In the genomic region with DNA sequence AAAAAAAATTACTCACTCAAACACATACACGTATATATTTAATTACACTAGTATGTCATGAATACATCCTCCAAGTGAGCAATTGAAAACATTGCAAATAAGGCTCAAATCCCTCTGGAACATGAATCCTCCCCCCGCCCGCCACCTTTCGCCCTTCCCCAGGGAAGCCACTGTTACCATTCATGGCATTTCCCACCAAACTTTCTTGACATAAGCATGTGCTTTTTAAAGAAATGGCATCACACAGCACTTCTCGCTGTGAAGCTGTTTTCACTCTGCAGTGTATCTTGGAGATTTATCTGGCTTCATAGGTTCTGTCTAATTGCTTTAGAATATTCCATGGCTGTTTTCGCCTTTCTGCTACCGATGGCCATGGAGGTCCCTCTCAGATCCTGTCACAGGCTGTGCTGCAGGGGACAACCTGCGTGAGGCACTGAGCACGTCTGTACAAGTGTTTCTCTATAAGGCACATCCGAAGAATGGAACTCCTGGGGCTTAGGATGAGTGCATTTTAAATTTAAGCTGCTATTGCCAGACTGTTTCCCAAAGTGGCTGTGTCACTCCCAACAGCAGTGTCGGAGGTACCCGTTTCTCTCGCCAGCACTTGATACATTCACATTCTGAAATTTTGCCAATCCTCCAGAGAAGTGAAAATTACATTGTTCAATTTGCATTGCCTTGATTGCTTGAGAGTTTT, we compare ENCODE assay signal across 25 cellular contexts. TPM values are rescaled to one million over a fixed set of nuclear protein-coding genes. Genes with fewer than 3 reads are reported as not detected.
"Had no signal": no experiment of that assay in that cellular context is flagged by ENCODE, and none has a peak within 500 bp of the region (broad histone marks: within the 10 kb centered on the region; RNA-seq: fewer than 3 reads in every experiment).

No MANE protein-coding gene starts in this region.

- ATAC-seq: T-helper 17 cell had no signal

- H3K9me3 ChIP-seq: MG63 had no signal

- FAIRE-seq: RCC 7860, TTC549 had no signal

- H3K36me3 ChIP-seq: breast epithelium, MG63 had no signal

- DNase-seq: activated CD4-positive, alpha-beta memory T cell treated with anti-CD3 and anti-CD28 coated beads for 36 hours; activated CD4-positive, alpha-beta T cell treated with anti-CD3 and anti-CD28 coated beads, Interleukin-2, amount 10 ng/mL, durations not matched to agents 7 days and 5 days; activated CD4-positive, CD25-positive, alpha-beta regulatory T cell; activated CD8-positive, alpha-beta memory T cell treated with anti-CD3 and anti-CD28 coated beads for 24 hours; activated naive CD4-positive, alpha-beta T cell; activated T-cell treated with anti-CD3 and anti-CD28 coated beads for 4 hours; aorta; central memory CD4-positive, alpha-beta T cell; KG1; MG63; MV-4-11; NCI-H1092 treated with DMSO at 0.1 percent for 48 hours; NCI-H1417 treated with DMSO at 0.1 percent for 48 hours; NCI-H1694; NCI-H2029 treated with DMSO at 0.1 percent for 48 hours; NCI-H510A treated with DMSO at 0.1 percent for 48 hours; SHP77 treated with DMSO at 0.1 percent for 48 hours; T-helper 17 cell; T1000 had no signal

- H3K27ac ChIP-seq: breast epithelium, VCaP had no signal

- H3K4me1 ChIP-seq: breast epithelium had no signal

- H3K4me3 ChIP-seq: breast epithelium, MG63 had no signal

RNA-seq across cellular contexts. Expression of a gene that starts 22.2 kb away (rescaled TPM):
- total RNA-seq: activated CD4-positive, alpha-beta memory T cell treated with anti-CD3 and anti-CD28 coated beads for 36 hours; activated CD4-positive, alpha-beta T cell treated with anti-CD3 and anti-CD28 coated beads, Interleukin-2, amount 10 ng/mL, durations not matched to agents 7 days and 5 days; SK-MEL-5 had no signal
- polyA plus RNA-seq: aorta, IgD-negative memory B cell had no signal
